In the genomic region with DNA sequence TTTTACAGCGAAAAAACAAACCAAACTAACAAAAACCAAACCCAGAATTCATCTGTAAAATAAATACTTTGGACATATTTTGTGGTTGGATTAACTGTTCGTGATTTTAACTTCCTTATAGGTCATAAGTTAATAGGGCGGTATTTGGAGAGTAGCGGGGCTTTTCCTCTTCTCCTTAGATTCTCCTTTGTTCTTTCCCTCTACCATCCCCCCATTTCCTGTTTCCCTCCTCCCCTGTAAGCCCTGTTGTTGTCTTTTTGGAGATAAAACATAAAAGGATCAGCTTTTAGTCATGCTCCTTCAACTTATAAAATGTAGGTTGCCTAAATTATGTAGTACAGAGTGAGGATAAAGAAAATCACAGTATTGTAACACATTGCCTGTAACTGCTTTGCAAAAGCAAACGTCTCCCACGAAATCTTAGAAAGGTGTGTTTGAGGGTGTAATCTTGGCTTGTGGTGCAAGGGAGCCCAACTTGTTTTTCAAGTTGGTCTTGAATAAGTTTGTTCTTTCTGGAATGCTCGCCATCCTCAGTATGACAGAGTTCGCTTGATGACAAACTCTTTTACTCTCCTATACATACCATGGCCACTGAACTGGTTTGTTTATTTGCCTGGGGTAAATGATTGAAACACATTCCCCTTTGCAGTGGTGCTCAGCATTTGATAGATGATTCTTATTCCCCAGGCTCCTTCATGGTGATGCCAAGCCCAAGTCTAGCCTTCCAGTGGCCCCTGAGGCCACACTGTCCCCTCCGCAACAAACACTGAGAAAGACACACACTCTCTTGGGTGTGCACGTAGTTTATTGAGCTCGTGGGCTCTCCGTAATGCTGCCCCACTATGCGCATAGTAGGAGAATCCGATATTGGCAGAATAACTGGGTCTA, we compare ENCODE assay signal across 9 cellular contexts. TPM values are rescaled to one million over a fixed set of nuclear protein-coding genes. Genes with fewer than 3 reads are reported as not detected.
DNase-seq lines count a peak whose midpoint lies in the region; ATAC-seq and TF ChIP-seq lines count a peak whose summit lies in the region.
"Had no signal": no experiment of that assay in that cellular context is flagged by ENCODE, and none has a peak within 500 bp of the region (broad histone marks: within the 10 kb centered on the region; RNA-seq: fewer than 3 reads in every experiment).

No MANE protein-coding gene starts in this region.

- no peak for TF ChIP-seq CTCF in WTC11 (IDR thresholded peaks at IDR 0.05)
- no peak for TF ChIP-seq CTCF in thyroid gland (IDR thresholded peaks at IDR 0.05)
- TF ChIP-seq CTCF in GM13977 (IDR thresholded peaks at IDR 0.05; ENCODE audit: extremely low read depth, insufficient read depth, missing control alignments) = no peak
- no peak for TF ChIP-seq CTCF in OCI-LY7 (conservative IDR thresholded peaks at IDR 0.05; ENCODE audit: low read length)

- 52 to 54% methylated on average over 14 of the region's 14 CpGs for WGBS in thyroid gland, 2 donors

- no peaks in the 10 kb centered on the region for H3K9me3 Mint-ChIP-seq in WTC11
- H3K9me3 Mint-ChIP-seq in activated T-cell treated with anti-CD3 and anti-CD28 coated beads, Interleukin-2, amount 50 U/mL, for 4 hours = no peaks in the 10 kb centered on the region

- no peaks in the 10 kb centered on the region for H3K27me3 ChIP-seq in thyroid gland

- H2AFZ ChIP-seq in OCI-LY7 (ENCODE audit: low read length) = no peak overlapping the region

- no peaks in the 10 kb centered on the region for H3K27me3 Mint-ChIP-seq in WTC11 (ENCODE audit: low read depth)
- peaks cover 65% of the 10 kb centered on the region for H3K27me3 Mint-ChIP-seq in activated T-cell treated with anti-CD3 and anti-CD28 coated beads, Interleukin-2, amount 50 U/mL, for 4 hours (ENCODE audit: low read depth)

- DNase-seq in NCI-H1417 (lab: John Stamatoyannopoulos, UW) (peak; percentile 53 to 69 (median 61)), NCI-H1417 treated with DMSO at 0.1 percent for 48 hours (lab: John Stamatoyannopoulos, UW) (no peak), WTC11 (ENCODE audit: low spot score) (no peak), iris pigment epithelial cell (ENCODE audit: low read depth) (peak; percentile 75), thyroid gland (peak; percentile 40 to 55), GM13977 (ENCODE audit: low spot score) (no peak), OCI-LY7 (ENCODE audit: low spot score) (no peak)
- DNase-seq in activated T-cell treated with anti-CD3 and anti-CD28 coated beads, Interleukin-2, amount 50 U/mL, for 4 hours = no peak

- no peak overlapping the region for H3K4me2 ChIP-seq in OCI-LY7 (ENCODE audit: low read length)

- H3K4me1 ChIP-seq in thyroid gland (peaks cover 68 to 92% of the 10 kb centered on the region in 2 donors), OCI-LY7 (ENCODE audit: insufficient read depth, low read length, poor library complexity, severe bottlenecking) (no peaks in the 10 kb centered on the region)

- H3K79me2 ChIP-seq in OCI-LY7 (ENCODE audit: insufficient read depth, low read depth, low read length) = no peaks in the 10 kb centered on the region

- peak overlapping the region; percentile 33 to 95 (median 83) for H3K27ac ChIP-seq in thyroid gland
- H3K27ac ChIP-seq in OCI-LY7 (ENCODE audit: low read depth, low read length, poor library complexity, severe bottlenecking) = no peak overlapping the region
- H3K27ac ChIP-seq: 22Rv1 had no signal

- peak; percentile 8; the same call in 1 of the 2 replicates for ATAC-seq in WTC11
- no peak for ATAC-seq in activated T-cell treated with anti-CD3 and anti-CD28 coated beads, Interleukin-2, amount 50 U/mL, for 4 hours

- peaks cover 93% of the 10 kb centered on the region for H3K4me1 Mint-ChIP-seq in WTC11
- peaks cover 6% of the 10 kb centered on the region for H3K4me1 Mint-ChIP-seq in activated T-cell treated with anti-CD3 and anti-CD28 coated beads, Interleukin-2, amount 50 U/mL, for 4 hours (ENCODE audit: low read depth)

- in situ Hi-C loops in GM13977 (cut with MboI; ENCODE audit: low pct_unique_long_range_greater_than_20kb, low sequenced_read_pairs, unreplicated experiment) = no loop called here

- peak overlapping the region; percentile 99 for H3K27ac Mint-ChIP-seq in WTC11

- no peak overlapping the region for H3K4me3 ChIP-seq in thyroid gland (replicated peaks in 1 of 3)
- H3K4me3 ChIP-seq in OCI-LY7 (ENCODE audit: low read depth, low read length, poor library complexity, severe bottlenecking) = no peak overlapping the region

- POLR2A ChIA-PET in WTC11 (lab: Charles Lee) = interaction anchor here (1.0 kb wide), 1 partner anchor 45 kb away, joined by 3 read pairs; no protein-coding TSS in a partner anchor
- POLR2A ChIA-PET in OCI-LY7 (lab: Charles Lee) = no interaction called here

- intact Hi-C loops in thyroid gland (cut with DNase I) = no loop called here
- intact Hi-C loops in OCI-LY7 (cut with micrococcal nuclease; ENCODE audit: unreplicated experiment) = no loop called here

- no peaks in the 10 kb centered on the region for H3K9me2 ChIP-seq in OCI-LY7 (ENCODE audit: insufficient read depth, low read length)

- BruUV-seq in OCI-LY7 (replicated peaks; lab: Mats Ljungman, UMichigan) = no TSS peak

- CTCF ChIA-PET in WTC11 (lab: Charles Lee) (interaction anchor here (0.7 to 1.6 kb wide), 3 partner anchors 9 to 191 kb away, joined by 3 read pairs; no protein-coding TSS in a partner anchor), OCI-LY7 (lab: Charles Lee; ENCODE audit: unreplicated experiment) (no interaction called here)

- H3K36me3 ChIP-seq in thyroid gland = no peaks in the 10 kb centered on the region
- no peaks in the 10 kb centered on the region for H3K36me3 ChIP-seq in OCI-LY7 (ENCODE audit: insufficient read depth, low read length)

- H4K20me1 ChIP-seq in OCI-LY7 (ENCODE audit: insufficient read depth, low read length) = no peaks in the 10 kb centered on the region

- no peak for TF ChIP-seq POLR2A in thyroid gland (IDR thresholded peaks at IDR 0.05)

- no peaks in the 10 kb centered on the region for H3K9me3 ChIP-seq in thyroid gland
- H3K9me3 ChIP-seq in OCI-LY7 (ENCODE audit: low read length) = no peaks in the 10 kb centered on the region

- peak overlapping the region; percentile 63 for H3K4me3 Mint-ChIP-seq in WTC11
- H3K4me3 Mint-ChIP-seq in activated T-cell treated with anti-CD3 and anti-CD28 coated beads, Interleukin-2, amount 50 U/mL, for 4 hours = no peak overlapping the region

- peaks cover 6% of the 10 kb centered on the region; the same call in 1 of the 2 replicates for H3K36me3 Mint-ChIP-seq in WTC11
- H3K36me3 Mint-ChIP-seq in activated T-cell treated with anti-CD3 and anti-CD28 coated beads, Interleukin-2, amount 50 U/mL, for 4 hours (ENCODE audit: insufficient read depth) = no peaks in the 10 kb centered on the region

TF ChIP-seq in WTC11, 78 proteins besides CTCF, POLR2A, EP300 and RAD21:
- TF ChIP-seq SP1 (CRISPR knock-in tag; conservative IDR thresholded peaks at IDR 0.05) = 0 out of 2 replicates have a peak, but pooled peaks have one; percentile 16
- TF ChIP-seq ZNF263 (CRISPR knock-in tag; IDR thresholded peaks at IDR 0.05; ENCODE audit: low read depth) = no peak
- peak; percentile 72; the same call in 1 of the 2 replicates for TF ChIP-seq ETV6 (CRISPR knock-in tag; IDR thresholded peaks at IDR 0.05)
- TF ChIP-seq GABPB1 (CRISPR knock-in tag; IDR thresholded peaks at IDR 0.05) = no peak
- TF ChIP-seq TEAD1 (CRISPR knock-in tag; IDR thresholded peaks at IDR 0.05) = no peak
- no peak for TF ChIP-seq ATF1 (CRISPR knock-in tag; IDR thresholded peaks at IDR 0.05)
- no peak for TF ChIP-seq IRF2 (CRISPR knock-in tag; IDR thresholded peaks at IDR 0.05; ENCODE audit: borderline replicate concordance, low read depth)
- no peak for TF ChIP-seq ZNF512 (CRISPR knock-in tag; IDR thresholded peaks at IDR 0.05; ENCODE audit: borderline replicate concordance)
- no peak for TF ChIP-seq TCF7 (CRISPR knock-in tag; IDR thresholded peaks at IDR 0.05; ENCODE audit: low read depth)
- TF ChIP-seq, protein P1, sequence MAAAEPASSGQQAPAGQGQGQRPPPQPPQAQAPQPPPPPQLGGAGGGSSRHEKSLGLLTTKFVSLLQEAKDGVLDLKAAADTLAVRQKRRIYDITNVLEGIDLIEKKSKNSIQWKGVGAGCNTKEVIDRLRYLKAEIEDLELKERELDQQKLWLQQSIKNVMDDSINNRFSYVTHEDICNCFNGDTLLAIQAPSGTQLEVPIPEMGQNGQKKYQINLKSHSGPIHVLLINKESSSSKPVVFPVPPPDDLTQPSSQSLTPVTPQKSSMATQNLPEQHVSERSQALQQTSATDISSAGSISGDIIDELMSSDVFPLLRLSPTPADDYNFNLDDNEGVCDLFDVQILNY (CRISPR knock-in tag; IDR thresholded peaks at IDR 0.05) = no peak

RNA-seq across cellular contexts. Expression of gene TEAD1, which starts 49.4 kb away (rescaled TPM):
- total RNA-seq in WTC11 (2021) = 58.9 to 79.9 TPM (median 62.0 TPM) in 3 replicates
- 100 to 1,000 TPM in 1 of 4 donors, 10 to 100 TPM in 3; 71.5 to 109 (median 88.5) TPM for total RNA-seq in thyroid gland
- total RNA-seq in activated T-cell treated with anti-CD3 and anti-CD28 coated beads, Interleukin-2, amount 50 U/mL, for 4 hours = 1 to 10 TPM in 1 of 3 donors, under 1 TPM in 2; 0.79 to 1.4 (median 0.90) TPM
- total RNA-seq in OCI-LY7 (2014; rRNA removed; shearing (Covaris generic)) = 10.8 and 11.5 TPM in 2 replicates
- total RNA-seq in OCI-LY7 (2022) = 3.6 and 5.6 TPM in 2 replicates

Comparison
In these comparisons a context has a peak if more than half of its experiments do, and no peak if none do; other contexts are left out.
1. DNase-seq: peak in NCI-H1417 (3 of 3), iris pigment epithelial cell (single experiment) and thyroid gland (2 of 2); none in NCI-H1417 treated with DMSO at 0.1 percent for 48 hours (single experiment), WTC11 (single experiment), GM13977 (single experiment), activated T-cell treated with anti-CD3 and anti-CD28 coated beads, Interleukin-2, amount 50 U/mL, for 4 hours (single experiment) and OCI-LY7 (single experiment).